8 cellular contexts compared by ENCODE assay signal in genomic region chr3:105869531-105869833, GRCh38. TPM values are rescaled to one million over a fixed set of nuclear protein-coding genes. Genes with fewer than 3 reads are reported as not detected.
DNase-seq lines count a peak whose midpoint lies in the region; ATAC-seq and TF ChIP-seq lines count a peak whose summit lies in the region.

No MANE protein-coding gene starts in this region.

- 0% methylated on average over 3 of the region's 3 CpGs for WGBS in testis, 2 donors

- no peaks in the 10 kb centered on the region for H3K9me3 Mint-ChIP-seq in activated CD4-positive, alpha-beta T cell treated with anti-CD3 and anti-CD28 coated beads for 36 hours (ENCODE audit: low read depth)

- TF ChIP-seq CTCF in testis (IDR thresholded peaks at IDR 0.05), result no peak

- no peaks in the 10 kb centered on the region for H3K27me3 ChIP-seq in adipocyte (replicated peaks; ENCODE audit: control insufficient read depth, insufficient read depth, low read length)
- H3K27me3 ChIP-seq in layer of hippocampus (ENCODE audit: control insufficient read depth, insufficient read depth, low read length), result no peaks in the 10 kb centered on the region
- H3K27me3 ChIP-seq in testis, result no peaks in the 10 kb centered on the region

- TF ChIP-seq POLR2A in testis (IDR thresholded peaks at IDR 0.05), result no peak

- POLR2A ChIA-PET in activated CD4-positive, alpha-beta T cell treated with anti-CD3 and anti-CD28 coated beads for 36 hours (lab: Charles Lee), result interaction anchor here (0.5 to 2.8 kb wide), 7 partner anchors 33 to 345 kb away, joined by 3 to 9 read pairs (median 4); no protein-coding TSS in a partner anchor

- peak overlapping the region; percentile 100 for H3K27ac Mint-ChIP-seq in activated CD4-positive, alpha-beta T cell treated with anti-CD3 and anti-CD28 coated beads for 36 hours

- peaks cover 35% of the 10 kb centered on the region for H3K36me3 Mint-ChIP-seq in activated CD4-positive, alpha-beta T cell treated with anti-CD3 and anti-CD28 coated beads for 36 hours (ENCODE audit: low read depth)

- ATAC-seq in activated CD4-positive, alpha-beta T cell treated with anti-CD3 and anti-CD28 coated beads for 36 hours, result no peak
- ATAC-seq in GM19463 (IDR thresholded peaks at IDR 0.05; ENCODE audit: unreplicated experiment), result no peak
- ATAC-seq in GM21619 (IDR thresholded peaks at IDR 0.05; ENCODE audit: unreplicated experiment), result no peak

- DNase-seq in activated CD4-positive, alpha-beta T cell treated with anti-CD3 and anti-CD28 coated beads for 36 hours, result no peak
- DNase-seq in activated CD4-positive, alpha-beta T cell treated with anti-CD3 and anti-CD28 coated beads for 4 hours, result no peak
- DNase-seq in adipocyte (ENCODE audit: low read depth) (no peak), testis (no peak), RPMI8226 (no peak)

- CTCF ChIA-PET in activated CD4-positive, alpha-beta T cell treated with anti-CD3 and anti-CD28 coated beads for 36 hours (lab: Charles Lee), result interaction anchor here (0.9 to 1.2 kb wide), 3 partner anchors 14 to 183 kb away, joined by 3 to 4 read pairs (median 3); no protein-coding TSS in a partner anchor

- peak overlapping the region; percentile 95 for H3K27ac ChIP-seq in layer of hippocampus (ENCODE audit: low read depth, low read length)
- H3K27ac ChIP-seq in testis, result peak overlapping the region; percentile 97 to 98

- H3K4me1 Mint-ChIP-seq in activated CD4-positive, alpha-beta T cell treated with anti-CD3 and anti-CD28 coated beads for 36 hours, result peaks cover 30% of the 10 kb centered on the region

- H3K9me3 ChIP-seq in adipocyte (ENCODE audit: control insufficient read depth, low read length) (no peaks in the 10 kb centered on the region), testis (no peaks in the 10 kb centered on the region)

- peak overlapping the region; percentile 100 for H3K4me3 Mint-ChIP-seq in activated CD4-positive, alpha-beta T cell treated with anti-CD3 and anti-CD28 coated beads for 36 hours

- no peaks in the 10 kb centered on the region for H3K27me3 Mint-ChIP-seq in activated CD4-positive, alpha-beta T cell treated with anti-CD3 and anti-CD28 coated beads for 36 hours

- H3K36me3 ChIP-seq in adipocyte (ENCODE audit: control insufficient read depth, insufficient read depth, low read length, severe bottlenecking) (peaks cover under 1% of the 10 kb centered on the region), testis (ENCODE audit: low read depth, missing control alignments) (no peaks in the 10 kb centered on the region)

- H3K4me1 ChIP-seq in adipocyte (ENCODE audit: control insufficient read depth, insufficient read depth, low read length), result peaks cover 25% of the 10 kb centered on the region
- H3K4me1 ChIP-seq in testis, result peaks cover 21% of the 10 kb centered on the region

- H3K4me3 ChIP-seq in adipocyte (ENCODE audit: low read length), result peak overlapping the region; percentile 92
- peak overlapping the region; percentile 85 to 93 for H3K4me3 ChIP-seq in testis

- H3K9ac ChIP-seq in adipocyte (ENCODE audit: low read length), result peak overlapping the region; percentile 89

- intact Hi-C loops in activated CD4-positive, alpha-beta T cell treated with anti-CD3 and anti-CD28 coated beads for 36 hours (cut with DNase I, micrococcal nuclease), result loop anchor here (1.0 to 5.0 kb wide), 17 partner anchors 97 to 738 kb away; partner anchors contain the start of gene ALCAM (in 1 of the 2)
- intact Hi-C loops in testis (cut with DNase I; ENCODE audit: low total_unique reads), result no loop called here

RNA-seq across cellular contexts. Expression of gene CBLB, which starts 0.7 kb away (rescaled TPM):
- total RNA-seq in activated CD4-positive, alpha-beta T cell treated with anti-CD3 and anti-CD28 coated beads for 36 hours, result 100 to 1,000 TPM; 112 to 163 TPM
- 10 to 100 TPM; 65.9 to 73.6 TPM for total RNA-seq in testis
- 33.0 TPM for polyA plus RNA-seq in testis (ENCODE audit: insufficient read depth, low read depth, low replicate concordance)
